ENCODE assay signal across 9 cellular contexts in the genomic region with DNA sequence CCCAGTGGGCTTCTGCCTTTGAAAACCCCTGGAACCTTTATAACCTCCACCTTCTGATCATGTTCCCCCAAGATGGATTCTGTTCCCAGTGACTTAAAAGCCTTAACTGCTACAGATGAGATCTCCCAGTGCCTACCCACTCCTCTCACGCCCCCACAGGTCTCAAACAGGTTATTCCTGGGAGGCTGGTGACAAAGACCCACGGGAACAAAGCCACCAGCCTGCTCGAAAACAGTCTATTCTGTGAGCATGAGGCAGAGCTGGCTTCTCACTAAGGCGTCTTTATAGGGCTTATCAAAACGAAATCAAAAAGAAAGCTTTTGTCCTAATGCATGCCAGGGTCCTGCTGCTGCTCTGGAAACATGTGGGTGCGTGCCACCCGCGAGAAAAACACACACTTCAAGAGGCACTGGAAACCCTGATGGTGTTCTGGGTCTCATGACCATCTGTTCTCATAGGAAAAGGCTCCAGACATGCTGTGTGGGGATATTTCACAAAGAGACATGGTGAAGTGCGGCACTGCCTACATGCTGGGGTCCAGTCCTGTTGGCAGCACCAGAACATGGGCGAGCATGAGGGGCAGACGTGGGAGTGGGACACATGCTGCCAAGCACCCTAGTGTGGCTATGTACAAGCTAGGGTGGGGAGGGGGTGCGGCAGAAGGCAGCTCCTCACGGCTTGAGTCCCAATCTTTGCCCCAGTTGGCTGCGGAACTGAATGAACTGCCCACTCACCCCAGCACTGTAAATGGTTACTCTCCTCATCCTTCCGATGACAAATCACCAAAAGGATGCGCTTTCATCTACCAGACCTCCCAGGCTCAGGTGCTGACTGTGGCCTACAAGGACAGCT. TPM values are rescaled to one million over a fixed set of nuclear protein-coding genes. Genes with fewer than 3 reads are reported as not detected.
DNase-seq lines count a peak whose midpoint lies in the region; ATAC-seq and TF ChIP-seq lines count a peak whose summit lies in the region.
"Had no signal": no experiment of that assay in that cellular context is flagged by ENCODE, and none has a peak within 500 bp of the region (broad histone marks: within the 10 kb centered on the region; RNA-seq: fewer than 3 reads in every experiment).

No MANE protein-coding gene starts in this region.

- H3K36me3 ChIP-seq in Loucy (ENCODE audit: insufficient read depth, low read length): no peaks in the 10 kb centered on the region
- peaks cover 3% of the 10 kb centered on the region for H3K36me3 ChIP-seq in mammary epithelial cell (ENCODE audit: insufficient read depth, low read length)
- peaks cover 0 to 3% of the 10 kb centered on the region in 2 donors for H3K36me3 ChIP-seq in muscle layer of duodenum (ENCODE audit: control insufficient read depth in 1 of 2, insufficient read depth in 2 of 2, low read length in 2 of 2)

- H3K9ac ChIP-seq in Loucy (ENCODE audit: low read depth, low read length, poor library complexity, severe bottlenecking) (peak overlapping the region; percentile 84), mammary epithelial cell (ENCODE audit: insufficient read depth, low read length) (peak overlapping the region; percentile 56)

- peak overlapping the region; percentile 88 for H3K4me3 ChIP-seq in AG04450 (ENCODE audit: low read depth, low read length)
- peak overlapping the region; percentile 88 for H3K4me3 ChIP-seq in Loucy (ENCODE audit: low read length, poor library complexity, severe bottlenecking)
- H3K4me3 ChIP-seq in mammary epithelial cell (replicated peaks in 1 of 3; ENCODE audit: insufficient read depth in 1 of 3, low read depth in 2 of 3, low read length in 3 of 3): peak overlapping the region; percentile 57 to 84 (median 69)
- peak overlapping the region; percentile 90 to 92 for H3K4me3 ChIP-seq in muscle layer of duodenum (ENCODE audit: low read depth in 1 of 2, low read length in 2 of 2)

- no peaks in the 10 kb centered on the region for H3K9me2 ChIP-seq in Loucy (replicated peaks; ENCODE audit: low read depth, low read length)

- in situ Hi-C loops in mammary epithelial cell (cut with MboI; ENCODE audit: low sequenced_read_pairs in 2 of 2): no loop called here

- H2AFZ ChIP-seq in Loucy (ENCODE audit: low read length): no peak overlapping the region
- no peak overlapping the region for H2AFZ ChIP-seq in mammary epithelial cell (ENCODE audit: low read depth, low read length)

- intact Hi-C loops in mammary epithelial cell (cut with micrococcal nuclease): loop anchor here (1.0 to 5.0 kb wide), 2 partner anchors 47 to 112 kb away; no protein-coding TSS in a partner anchor

- H3K27me3 ChIP-seq in AG04450 (ENCODE audit: control insufficient read depth, insufficient read depth, low read length) (no peaks in the 10 kb centered on the region), Loucy (ENCODE audit: insufficient read depth, low read length, poor library complexity, severe bottlenecking) (no peaks in the 10 kb centered on the region), mammary epithelial cell (ENCODE audit: insufficient read depth, low read length) (no peaks in the 10 kb centered on the region), muscle layer of duodenum (ENCODE audit: low read depth, low read length) (no peaks in the 10 kb centered on the region)
- H3K27me3 ChIP-seq: testis had no signal

- BruUV-seq in mammary epithelial cell (replicated peaks; lab: Mats Ljungman, UMichigan): no TSS peak

- DNase-seq in AG04450 (ENCODE audit: low read depth, low spot score): no peak
- DNase-seq in mammary epithelial cell: peak; percentile 14
- no peak for DNase-seq in SIG-M5 treated with dmso at 0.1 percent for 504 hours (lab: John Stamatoyannopoulos, UW; ENCODE audit: unreplicated experiment)
- no peak for DNase-seq in effector CD4-positive, alpha-beta T cell
- no peak for DNase-seq in Kasumi-1 (lab: John Stamatoyannopoulos, UW)
- DNase-seq: testis had no signal

- 24% methylated on average over 14 of the region's 16 CpGs for WGBS in mammary epithelial cell (ENCODE audit: low coverage, missing lambda C conversion rate)

- dilution Hi-C loops in mammary epithelial cell (cut with HindIII; ENCODE audit: low sequenced_read_pairs): loop anchor here (5.0 kb wide), 1 partner anchor 47 kb away; no protein-coding TSS in a partner anchor

- peak overlapping the region; percentile 99 for H3K4me2 ChIP-seq in Loucy (ENCODE audit: low read depth, low read length, poor library complexity, severe bottlenecking)
- peak overlapping the region; percentile 87 for H3K4me2 ChIP-seq in mammary epithelial cell (ENCODE audit: insufficient read depth, low read depth, low read length)

- CTCF ChIA-PET in AG04450 (lab: Charles Lee) (interaction anchor here (1.4 kb wide), 1 partner anchor 113 kb away, joined by 3 read pairs; no protein-coding TSS in a partner anchor), mammary epithelial cell (lab: Charles Lee; ENCODE audit: low non-redundant PET) (interaction anchor here (0.8 kb wide), 1 partner anchor 76 kb away, joined by 5 read pairs; the partner anchor contains the start of gene NSFL1C)

- TF ChIP-seq CTCF in AG04450 (IDR thresholded peaks at IDR 0.05; ENCODE audit: low read depth, low read length): no peak
- TF ChIP-seq CTCF in Loucy (conservative IDR thresholded peaks at IDR 0.05; ENCODE audit: low read length): no peak
- no peak for TF ChIP-seq CTCF in mammary epithelial cell (conservative IDR thresholded peaks at IDR 0.05 in 1 of 2, IDR thresholded peaks at IDR 0.05 in 1 of 2; ENCODE audit: extremely low read depth in 1 of 2, insufficient read depth in 1 of 2, low read depth in 1 of 2, low read length in 2 of 2)

- H4K20me1 ChIP-seq in Loucy (ENCODE audit: insufficient read depth, low read length, poor library complexity, severe bottlenecking) (peaks cover 63% of the 10 kb centered on the region), mammary epithelial cell (ENCODE audit: insufficient read depth, low read length) (peaks cover 10% of the 10 kb centered on the region)

- peaks cover 69% of the 10 kb centered on the region for H3K79me2 ChIP-seq in Loucy (ENCODE audit: insufficient read depth, low read length)
- H3K79me2 ChIP-seq in mammary epithelial cell (ENCODE audit: insufficient read depth, low read length): peaks cover 71% of the 10 kb centered on the region

- H3K27ac ChIP-seq in AG04450 (ENCODE audit: low read depth, low read length) (no peak overlapping the region), mammary epithelial cell (ENCODE audit: insufficient read depth, low read depth, low read length) (no peak overlapping the region), muscle layer of duodenum (ENCODE audit: low read length) (peak overlapping the region; percentile 82)

- POLR2A ChIA-PET in AG04450 (lab: Yijun Ruan, JAX): interaction anchor here (0.7 to 1.7 kb wide), 3 partner anchors 22 to 136 kb away, joined by 4 to 9 read pairs (median 7); no protein-coding TSS in a partner anchor

- no peak for ATAC-seq in HG02588 (IDR thresholded peaks at IDR 0.05; ENCODE audit: unreplicated experiment)

- no peaks in the 10 kb centered on the region for H3F3A ChIP-seq in Loucy (ENCODE audit: low read depth)

- H3K9me3 ChIP-seq in AG04450 (ENCODE audit: control insufficient read depth, insufficient read depth, low read length): no peaks in the 10 kb centered on the region
- H3K9me3 ChIP-seq in Loucy (ENCODE audit: insufficient read depth, low read depth, low read length): no peaks in the 10 kb centered on the region
- H3K9me3 ChIP-seq in mammary epithelial cell (replicated peaks; ENCODE audit: insufficient read depth, low read length): no peaks in the 10 kb centered on the region
- no peaks in the 10 kb centered on the region for H3K9me3 ChIP-seq in muscle layer of duodenum (ENCODE audit: control insufficient read depth in 1 of 2, low read length in 2 of 2)
- H3K9me3 ChIP-seq: testis had no signal

- H3K4me1 ChIP-seq in Loucy (ENCODE audit: insufficient read depth, low read length, poor library complexity, severe bottlenecking): peaks cover 67% of the 10 kb centered on the region
- H3K4me1 ChIP-seq in mammary epithelial cell (ENCODE audit: insufficient read depth, low read length): peaks cover 37% of the 10 kb centered on the region
- H3K4me1 ChIP-seq in muscle layer of duodenum (ENCODE audit: control insufficient read depth in 1 of 2, insufficient read depth in 2 of 2, low read length in 2 of 2): peaks cover 32 to 41% of the 10 kb centered on the region in 2 donors

RNA-seq across cellular contexts. Expression of gene FKBP1A, which starts 2.1 kb away (rescaled TPM):
- polyA plus RNA-seq in AG04450 (2011; rRNA removed) (579 and 685 TPM in 2 replicates), mammary epithelial cell (522 TPM)
- 267 and 279 TPM in 2 replicates for polyA minus RNA-seq in AG04450 (2011; rRNA and poly(A)+ RNA removed)
- total RNA-seq in mammary epithelial cell: 100 to 1,000 TPM; 139 to 425 TPM
- polyA minus RNA-seq in mammary epithelial cell: 1,454 TPM
